In the genomic region with DNA sequence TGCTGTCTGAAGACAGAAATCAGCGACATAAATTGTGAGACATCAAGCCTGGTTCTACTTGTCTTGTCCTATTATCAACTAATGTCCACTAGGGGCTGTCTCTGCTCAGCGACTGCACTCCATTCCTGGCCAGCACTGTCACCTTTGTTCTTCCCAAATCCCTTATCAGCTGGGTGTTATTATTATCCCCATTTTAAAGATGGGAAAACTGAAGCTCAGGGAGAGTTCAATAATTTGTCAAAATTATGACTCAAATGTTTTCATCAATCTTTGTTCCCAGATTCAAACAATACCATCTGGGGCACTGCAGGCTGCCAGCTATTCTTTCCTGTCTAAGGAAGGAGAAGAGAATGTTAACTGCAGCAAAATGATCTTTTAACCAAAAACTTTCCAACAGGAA, we compare ENCODE assay signal across 9 cellular contexts.
A peak's percentile ranks its signal among the peaks of the same experiment; 100 is the strongest.
DNase-seq lines count a peak whose midpoint lies in the region; ATAC-seq and TF ChIP-seq lines count a peak whose summit lies in the region.
"Had no signal": no experiment of that assay in that cellular context is flagged by ENCODE, and none has a peak within 500 bp of the region (broad histone marks: within the 10 kb centered on the region; RNA-seq: fewer than 3 reads in every experiment).

No MANE protein-coding gene starts in this region.

- intact Hi-C loops in left ventricle myocardium inferior (cut with micrococcal nuclease): no loop called here
- intact Hi-C loops in Right ventricle myocardium superior (cut with DNase I): no loop called here

- ATAC-seq in Right ventricle myocardium superior (ENCODE audit: poor library complexity): no peak
- peak; percentile 44 for ATAC-seq in foreskin keratinocyte
- ATAC-seq in stimulated activated naive B cell treated with anti-CD40 and anti-IgM and Interleukin-4, amounts not matched to agents 10 μg/mL and 1 μg/mL and 100 μg/mL, for 72 hours (replicated peaks): no peak
- no peak for ATAC-seq in GM19328 (IDR thresholded peaks at IDR 0.05; ENCODE audit: unreplicated experiment)
- no peak for ATAC-seq in HG02678 (IDR thresholded peaks at IDR 0.05; ENCODE audit: unreplicated experiment)

- H3K4me1 ChIP-seq in left ventricle myocardium inferior (peaks cover 4% of the 10 kb centered on the region), foreskin keratinocyte (no peaks in the 10 kb centered on the region)

- H3K4me1 Mint-ChIP-seq in stimulated activated naive B cell treated with anti-CD40 and anti-IgM and Interleukin-4, amounts not matched to agents 10 μg/mL and 1 μg/mL and 100 μg/mL, for 72 hours: no peaks in the 10 kb centered on the region

- no peaks in the 10 kb centered on the region for H3K36me3 ChIP-seq in left ventricle myocardium inferior

- DNase-seq in left ventricle myocardium inferior (no peak), Right ventricle myocardium superior (no peak), NCI-H82 (lab: John Stamatoyannopoulos, UW) (peak; percentile 60), foreskin keratinocyte (peak in 1 of 2 donors; percentile 25), NCI-H1048 (lab: John Stamatoyannopoulos, UW) (no peak)
- DNase-seq in stimulated activated naive B cell treated with anti-CD40 and anti-IgM and Interleukin-4, amounts not matched to agents 10 μg/mL and 1 μg/mL and 100 μg/mL, for 72 hours: no peak
- DNase-seq: naive B cell had no signal

- H3K9me3 Mint-ChIP-seq in stimulated activated naive B cell treated with anti-CD40 and anti-IgM and Interleukin-4, amounts not matched to agents 10 μg/mL and 1 μg/mL and 100 μg/mL, for 72 hours: no peaks in the 10 kb centered on the region
- H3K9me3 Mint-ChIP-seq: naive B cell had no signal

- peaks cover 24 to 26% of the 10 kb centered on the region in 2 donors for H3K27me3 Mint-ChIP-seq in stimulated activated naive B cell treated with anti-CD40 and anti-IgM and Interleukin-4, amounts not matched to agents 10 μg/mL and 1 μg/mL and 100 μg/mL, for 72 hours

- no peak overlapping the region for H3K4me3 ChIP-seq in left ventricle myocardium inferior

- TF ChIP-seq CTCF in left ventricle myocardium inferior (IDR thresholded peaks at IDR 0.05; ENCODE audit: borderline replicate concordance) (peak; percentile 51), foreskin keratinocyte (conservative IDR thresholded peaks at IDR 0.05) (peak; percentile 56)

- H3K27me3 ChIP-seq in left ventricle myocardium inferior (ENCODE audit: low read depth) (no peaks in the 10 kb centered on the region), foreskin keratinocyte (peaks cover 2% of the 10 kb centered on the region)

- no peaks in the 10 kb centered on the region for H3K36me3 Mint-ChIP-seq in stimulated activated naive B cell treated with anti-CD40 and anti-IgM and Interleukin-4, amounts not matched to agents 10 μg/mL and 1 μg/mL and 100 μg/mL, for 72 hours
- H3K36me3 Mint-ChIP-seq: naive B cell had no signal

- no peaks in the 10 kb centered on the region for H3K9me3 ChIP-seq in left ventricle myocardium inferior (replicated peaks)

- H3K27ac Mint-ChIP-seq in stimulated activated naive B cell treated with anti-CD40 and anti-IgM and Interleukin-4, amounts not matched to agents 10 μg/mL and 1 μg/mL and 100 μg/mL, for 72 hours: no peak overlapping the region

- H3K27ac ChIP-seq in left ventricle myocardium inferior (replicated peaks) (no peak overlapping the region), foreskin keratinocyte (no peak overlapping the region)

- H3K4me3 Mint-ChIP-seq in stimulated activated naive B cell treated with anti-CD40 and anti-IgM and Interleukin-4, amounts not matched to agents 10 μg/mL and 1 μg/mL and 100 μg/mL, for 72 hours: no peak overlapping the region
- H3K4me3 Mint-ChIP-seq: naive B cell had no signal
